14 cellular contexts compared by ENCODE assay signal in genomic region chrX:38233891-38234807, GRCh38. TPM values are rescaled to one million over a fixed set of nuclear protein-coding genes. Genes with fewer than 3 reads are reported as not detected.
A peak's percentile ranks its signal among the peaks of the same experiment; 100 is the strongest.
DNase-seq lines count a peak whose midpoint lies in the region; ATAC-seq and TF ChIP-seq lines count a peak whose summit lies in the region.
"Had no signal": no experiment of that assay in that cellular context is flagged by ENCODE, and none has a peak within 500 bp of the region (broad histone marks: within the 10 kb centered on the region; RNA-seq: fewer than 3 reads in every experiment).

No MANE protein-coding gene starts in this region.

- no peak overlapping the region for H3K27ac Mint-ChIP-seq in endodermal cell
- H3K27ac Mint-ChIP-seq: activated CD4-positive, alpha-beta T cell treated with anti-CD3 and anti-CD28 coated beads, Interleukin-2, amount 10 ng/mL, durations not matched to agents 7 days and 5 days had no signal

- no peaks in the 10 kb centered on the region for H3K4me1 ChIP-seq in endodermal cell (ENCODE audit: control insufficient read depth, insufficient read depth, low read length)

- no peak overlapping the region for H3K27ac ChIP-seq in endodermal cell (ENCODE audit: low read depth, low read length)
- H3K27ac ChIP-seq: cardiac muscle cell, RWPE1 had no signal

- in situ Hi-C loops in astrocyte of the cerebellum (cut with HindIII; ENCODE audit: low sequenced_read_pairs), result no loop called here

- TF ChIP-seq CTCF in astrocyte of the cerebellum (IDR thresholded peaks at IDR 0.05; ENCODE audit: low read depth, low read length, missing control alignments) (no peak), endodermal cell (conservative IDR thresholded peaks at IDR 0.05) (no peak), GM20000 (IDR thresholded peaks at IDR 0.05; ENCODE audit: extremely low read depth, missing control alignments) (no peak), GM10266 (IDR thresholded peaks at IDR 0.05; ENCODE audit: control insufficient read depth, insufficient read depth, low read depth, missing control alignments) (no peak)

- no peaks in the 10 kb centered on the region for H3K27me3 ChIP-seq in endodermal cell (ENCODE audit: control insufficient read depth, insufficient read depth, low read length, poor library complexity, severe bottlenecking)
- H3K27me3 ChIP-seq: cardiac muscle cell had no signal

- no peaks in the 10 kb centered on the region for H3K27me3 Mint-ChIP-seq in endodermal cell (ENCODE audit: insufficient read depth)

- no peak overlapping the region for H3K4me3 ChIP-seq in astrocyte of the cerebellum (ENCODE audit: low read depth, low read length)
- no peak overlapping the region for H3K4me3 ChIP-seq in skeletal muscle cell (ENCODE audit: low read depth, low read length)
- no peak overlapping the region for H3K4me3 ChIP-seq in endodermal cell (ENCODE audit: low read length)
- H3K4me3 ChIP-seq: cardiac muscle cell had no signal

- H3K9me3 Mint-ChIP-seq in endodermal cell, result peaks cover 50% of the 10 kb centered on the region
- H3K9me3 Mint-ChIP-seq: activated CD4-positive, alpha-beta T cell treated with anti-CD3 and anti-CD28 coated beads, Interleukin-2, amount 10 ng/mL, durations not matched to agents 7 days and 5 days had no signal

- no peak overlapping the region for H3K4me3 Mint-ChIP-seq in endodermal cell
- H3K4me3 Mint-ChIP-seq: activated CD4-positive, alpha-beta T cell treated with anti-CD3 and anti-CD28 coated beads, Interleukin-2, amount 10 ng/mL, durations not matched to agents 7 days and 5 days had no signal

- H3K36me3 ChIP-seq in endodermal cell (ENCODE audit: control insufficient read depth, insufficient read depth, low read length), result no peaks in the 10 kb centered on the region
- H3K36me3 ChIP-seq: cardiac muscle cell had no signal

- DNase-seq in GM04503 (ENCODE audit: low read depth), result peak; percentile 56
- peak; percentile 70 for DNase-seq in astrocyte of the cerebellum (ENCODE audit: low read depth)
- DNase-seq in left ventricle myocardium superior, result no peak
- DNase-seq in skeletal muscle cell (ENCODE audit: low read depth), result peak; percentile 91
- DNase-seq in endodermal cell, result no peak
- DNase-seq in GM20000 (ENCODE audit: low spot score), result no peak
- no peak for DNase-seq in occipital lobe (lab: John Stamatoyannopoulos, UW)
- DNase-seq in GM10266 (ENCODE audit: extremely low spot score), result no peak
- DNase-seq: activated CD4-positive, alpha-beta T cell treated with anti-CD3 and anti-CD28 coated beads, Interleukin-2, amount 10 ng/mL, durations not matched to agents 7 days and 5 days; DMS79 treated with DMSO at 0.1 percent for 48 hours; left colon; NCI-H146 had no signal

- WGBS in endodermal cell (ENCODE audit: insufficient coverage in 1 of 2, insufficient read length in 1 of 2), 2 experiments, result 92 to 100% methylated on average over 3 of the region's 3 CpGs

- H3K9ac ChIP-seq in endodermal cell (ENCODE audit: extremely low read depth, low read length, poor library complexity, severe bottlenecking), result no peak overlapping the region

- peak; percentile 81 for ATAC-seq in left ventricle myocardium superior
- ATAC-seq: left colon had no signal

- intact Hi-C loops in left ventricle myocardium superior (cut with micrococcal nuclease), result no loop called here

- no peaks in the 10 kb centered on the region for H3K9me3 ChIP-seq in endodermal cell (ENCODE audit: control insufficient read depth, low read length)

- no peaks in the 10 kb centered on the region for H3K36me3 Mint-ChIP-seq in endodermal cell (ENCODE audit: low read depth)

- no peaks in the 10 kb centered on the region for H3K4me1 Mint-ChIP-seq in endodermal cell
- H3K4me1 Mint-ChIP-seq: activated CD4-positive, alpha-beta T cell treated with anti-CD3 and anti-CD28 coated beads, Interleukin-2, amount 10 ng/mL, durations not matched to agents 7 days and 5 days had no signal

RNA-seq across cellular contexts. Expression of gene SRPX, which starts 13.5 kb away (rescaled TPM):
- total RNA-seq in left ventricle myocardium superior (45.2 TPM), endodermal cell (1 to 10 TPM; 1.8 to 3.4 TPM), occipital lobe (2.5 TPM)
- polyA plus RNA-seq in endodermal cell (2013, experiment 1 of 2), result 7.1 TPM
- 7.5 TPM for polyA plus RNA-seq in endodermal cell (2013, experiment 2 of 2)

Comparison
In these comparisons a context has a peak if more than half of its experiments do, and no peak if none do; other contexts are left out.
1. DNase-seq: peak in GM04503 (single experiment), astrocyte of the cerebellum (single experiment) and skeletal muscle cell (single experiment); none in left ventricle myocardium superior (single experiment), endodermal cell (single experiment), GM20000 (single experiment), occipital lobe (single experiment) and GM10266 (single experiment).
2. RNA of gene SRPX, which starts 13.5 kb away (total RNA-seq): 45.2 TPM in left ventricle myocardium superior (single experiment); 1.8 to 3.4 TPM in endodermal cell and 2.5 TPM in occipital lobe (single experiment); every median in the first group is over 10 times any median in the second.